ENCODE assay signal across 21 cellular contexts in genomic region chr7:148746139-148746538, GRCh38.
"Had no signal": no experiment of that assay in that cellular context is flagged by ENCODE, and none has a peak within 500 bp of the region (broad histone marks: within the 10 kb centered on the region; RNA-seq: fewer than 3 reads in every experiment).

No MANE protein-coding gene starts in this region.

- H3K4me3 Mint-ChIP-seq: activated CD8-positive, alpha-beta memory T cell treated with anti-CD3 and anti-CD28 coated beads, Interleukin-2, amount 10 ng/mL, durations not matched to agents 7 days and 5 days; activated T-cell treated with anti-CD3 and anti-CD28 coated beads, Interleukin-2, amount 50 U/mL, for 4 hours; naive B cell; stimulated activated memory B cell treated with anti-CD40 and anti-IgM and Interleukin-4, amounts not matched to agents 10 μg/mL and 1 μg/mL and 100 μg/mL, for 72 hours had no signal

- H3K27ac ChIP-seq: brain microvascular endothelial cell, heart left ventricle, neutrophil, parathyroid adenoma, thyroid gland had no signal

- ATAC-seq: activated CD4-positive, CD25-positive, alpha-beta regulatory T cell treated with anti-CD3 and anti-CD28 coated beads, Interleukin-2, amount 50 U/mL, for 24 hours; activated CD8-positive, alpha-beta memory T cell treated with anti-CD3 and anti-CD28 coated beads, Interleukin-2, amount 10 ng/mL, durations not matched to agents 7 days and 5 days; activated naive CD4-positive, alpha-beta T cell treated with anti-CD3 and anti-CD28 coated beads, Interleukin-2, amount 50 U/mL, for 72 hours; activated T-cell treated with anti-CD3 and anti-CD28 coated beads, Interleukin-2, amount 50 U/mL, for 4 hours; heart left ventricle; left colon; stimulated activated memory B cell treated with anti-CD40 and anti-IgM and Interleukin-4, amounts not matched to agents 10 μg/mL and 1 μg/mL and 100 μg/mL, for 72 hours had no signal

- H3K9me3 ChIP-seq: neutrophil, thyroid gland had no signal

- H3K27ac Mint-ChIP-seq: activated CD8-positive, alpha-beta memory T cell treated with anti-CD3 and anti-CD28 coated beads, Interleukin-2, amount 10 ng/mL, durations not matched to agents 7 days and 5 days had no signal

- H3K4me1 ChIP-seq: heart left ventricle, parathyroid adenoma had no signal

- DNase-seq: activated CD4-positive, alpha-beta T cell treated with anti-CD3 and anti-CD28 coated beads, Interleukin-2, amount 50 U/mL, for 4 hours; activated CD8-positive, alpha-beta memory T cell treated with anti-CD3 and anti-CD28 coated beads, Interleukin-2, amount 10 ng/mL, durations not matched to agents 7 days and 5 days; activated effector memory CD4-positive, alpha-beta T cell treated with anti-CD3 and anti-CD28 coated beads, Interleukin-2, amount 50 U/mL, for 16 hours; activated T-cell treated with anti-CD3 and anti-CD28 coated beads, Interleukin-2, amount 50 U/mL, for 4 hours; amygdala; brain microvascular endothelial cell; cerebellar nuclear complex; effector memory CD4-positive, alpha-beta T cell; heart left ventricle; left colon; mammary epithelial cell; naive B cell; retina; stimulated activated CD4-positive, alpha-beta T cell treated with anti-CD3 and anti-CD28 coated beads, Interleukin-12 subunit alpha, Interleukin-12 subunit beta, amount 100 ng/mL, for 4 hours; T-helper 9 cell had no signal

- H3K27me3 Mint-ChIP-seq: activated CD8-positive, alpha-beta memory T cell treated with anti-CD3 and anti-CD28 coated beads, Interleukin-2, amount 10 ng/mL, durations not matched to agents 7 days and 5 days; naive B cell; stimulated activated memory B cell treated with anti-CD40 and anti-IgM and Interleukin-4, amounts not matched to agents 10 μg/mL and 1 μg/mL and 100 μg/mL, for 72 hours had no signal

- H3K4me3 ChIP-seq: heart left ventricle, thyroid gland had no signal

- H3K9ac ChIP-seq: parathyroid adenoma had no signal

- H3K36me3 ChIP-seq: thyroid gland had no signal

- H3K27me3 ChIP-seq: brain microvascular endothelial cell, heart left ventricle, neutrophil, thyroid gland had no signal
